8 cellular contexts compared by ENCODE assay signal in genomic region chr14:68282479-68283377, GRCh38.
DNase-seq lines count a peak whose midpoint lies in the region; ATAC-seq and TF ChIP-seq lines count a peak whose summit lies in the region.

No MANE protein-coding gene starts in this region.

- H3K27ac ChIP-seq in smooth muscle cell (ENCODE audit: low read depth), result no peak overlapping the region

- peak; percentile 32 for DNase-seq in activated T-cell treated with anti-CD3 and anti-CD28 coated beads, Interleukin-2, amount 50 U/mL, for 4 hours
- DNase-seq in stimulated activated naive CD4-positive, alpha-beta T cell (lab: John Stamatoyannopoulos, UW), result peak; percentile 22 to 66 (median 32)
- DNase-seq in amygdala (lab: John Stamatoyannopoulos, UW) (no peak), pons (ENCODE audit: low spot score) (no peak), NCI-H2196 treated with DMSO at 0.1 percent for 48 hours (lab: John Stamatoyannopoulos, UW; ENCODE audit: unreplicated experiment) (no peak), smooth muscle cell (lab: John Stamatoyannopoulos, UW; ENCODE audit: unreplicated experiment) (no peak)

- no peak overlapping the region for H3K4me2 ChIP-seq in smooth muscle cell

- H3K9me3 Mint-ChIP-seq in activated T-cell treated with anti-CD3 and anti-CD28 coated beads, Interleukin-2, amount 50 U/mL, for 4 hours, result no peaks in the 10 kb centered on the region

- H3F3A ChIP-seq in smooth muscle cell (ENCODE audit: low read depth), result peaks cover 27% of the 10 kb centered on the region

- no peaks in the 10 kb centered on the region for H3K9me3 ChIP-seq in smooth muscle cell (replicated peaks; ENCODE audit: low read depth)

- no peak overlapping the region for H2AFZ ChIP-seq in smooth muscle cell (ENCODE audit: low read depth)

- no peak overlapping the region for H3K9ac ChIP-seq in smooth muscle cell (ENCODE audit: low read depth)

- no peaks in the 10 kb centered on the region for H3K27me3 Mint-ChIP-seq in activated T-cell treated with anti-CD3 and anti-CD28 coated beads, Interleukin-2, amount 50 U/mL, for 4 hours (ENCODE audit: low read depth)

- H3K4me3 ChIP-seq in smooth muscle cell, result no peak overlapping the region

- no peaks in the 10 kb centered on the region for H3K36me3 ChIP-seq in smooth muscle cell (ENCODE audit: low read depth)

- H3K36me3 Mint-ChIP-seq in activated T-cell treated with anti-CD3 and anti-CD28 coated beads, Interleukin-2, amount 50 U/mL, for 4 hours (ENCODE audit: insufficient read depth), result no peaks in the 10 kb centered on the region

- peaks cover 35% of the 10 kb centered on the region for H3K4me1 ChIP-seq in smooth muscle cell (ENCODE audit: low read depth)

- no peak for TF ChIP-seq CTCF in smooth muscle cell (IDR thresholded peaks at IDR 0.05; ENCODE audit: borderline replicate concordance, insufficient read depth, poor library complexity, severe bottlenecking)

- H3K4me3 Mint-ChIP-seq in activated T-cell treated with anti-CD3 and anti-CD28 coated beads, Interleukin-2, amount 50 U/mL, for 4 hours, result peak overlapping the region; percentile 19

- no peaks in the 10 kb centered on the region for H3K27me3 ChIP-seq in smooth muscle cell (ENCODE audit: low read depth)

- no peaks in the 10 kb centered on the region for H4K20me1 ChIP-seq in smooth muscle cell (ENCODE audit: low read depth)

- WGBS in smooth muscle cell (ENCODE audit: low lambda C conversion rate), result 67% methylated on average over 6 of the region's 6 CpGs

- no peaks in the 10 kb centered on the region for H3K79me2 ChIP-seq in smooth muscle cell (ENCODE audit: low read depth)

- peaks cover 80% of the 10 kb centered on the region for H3K4me1 Mint-ChIP-seq in activated T-cell treated with anti-CD3 and anti-CD28 coated beads, Interleukin-2, amount 50 U/mL, for 4 hours (ENCODE audit: low read depth)

- ATAC-seq in GM19452 (IDR thresholded peaks at IDR 0.05; ENCODE audit: unreplicated experiment), result peak; percentile 30
- peak; percentile 28 for ATAC-seq in HG03175 (IDR thresholded peaks at IDR 0.05; ENCODE audit: unreplicated experiment)
- ATAC-seq in activated T-cell treated with anti-CD3 and anti-CD28 coated beads, Interleukin-2, amount 50 U/mL, for 4 hours, result peak; percentile 68 to 73

Comparison
In these comparisons a context has a peak if more than half of its experiments do, and no peak if none do; other contexts are left out.
1. DNase-seq: peak in activated T-cell treated with anti-CD3 and anti-CD28 coated beads, Interleukin-2, amount 50 U/mL, for 4 hours (single experiment) and stimulated activated naive CD4-positive, alpha-beta T cell (6 of 6); none in amygdala (0 of 56), pons (single experiment), NCI-H2196 treated with DMSO at 0.1 percent for 48 hours (single experiment) and smooth muscle cell (single experiment).
2. Peak in every context shown above with its lines, with median percentiles within 50 percentile points of each other: ATAC-seq.